In the genomic region with DNA sequence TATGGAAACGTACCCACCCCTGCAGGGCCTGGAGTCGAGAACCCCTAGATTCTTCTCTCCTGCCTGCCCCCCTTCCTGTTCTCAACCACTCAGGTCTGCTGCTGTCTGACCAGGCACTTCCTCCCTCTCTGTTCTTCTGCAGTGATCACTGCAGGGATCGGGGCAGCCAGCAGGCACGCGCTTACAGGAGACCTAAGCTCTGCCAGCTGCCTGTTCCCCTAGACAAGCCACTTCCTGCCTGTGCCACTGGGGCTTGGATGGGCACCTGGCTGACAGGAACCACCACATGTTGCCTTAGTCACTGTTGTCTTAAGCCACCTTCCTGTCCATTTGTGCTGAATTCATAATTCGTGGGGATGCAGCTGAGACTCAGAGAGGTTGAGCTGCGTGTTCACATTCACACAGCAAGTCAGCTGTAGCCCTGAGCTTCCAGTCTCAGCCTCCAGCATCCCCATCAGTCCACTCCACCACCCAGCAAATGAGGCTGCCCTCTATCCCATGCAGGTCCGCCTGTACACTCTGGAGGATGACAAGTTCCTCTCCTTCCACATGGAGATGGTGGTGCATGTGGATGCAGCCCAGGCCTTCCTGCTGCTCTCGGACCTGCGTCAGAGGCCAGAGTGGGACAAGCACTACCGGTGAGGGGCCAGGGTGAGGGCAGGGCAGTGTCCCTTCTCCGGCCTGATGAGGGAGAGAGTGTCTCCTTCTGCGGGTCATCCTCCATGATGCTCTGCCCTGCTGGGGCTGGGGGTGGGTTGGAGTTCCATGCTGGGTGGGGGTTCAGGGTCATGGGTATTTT, we compare ENCODE assay signal across 10 cellular contexts. TPM values are rescaled to one million over a fixed set of nuclear protein-coding genes. Genes with fewer than 3 reads are reported as not detected.
A peak's percentile ranks its signal among the peaks of the same experiment; 100 is the strongest.
DNase-seq lines count a peak whose midpoint lies in the region; FAIRE-seq and TF ChIP-seq lines count a peak whose summit lies in the region.
"Had no signal": no experiment of that assay in that cellular context is flagged by ENCODE, and none has a peak within 500 bp of the region (broad histone marks: within the 10 kb centered on the region; RNA-seq: fewer than 3 reads in every experiment).

No MANE protein-coding gene starts in this region.

- no peaks in the 10 kb centered on the region for H3K9me3 ChIP-seq in colonic mucosa

- no peak overlapping the region for H3K27ac ChIP-seq in colonic mucosa

- intact Hi-C loops in colonic mucosa (cut with DNase I), result no loop called here

- no peaks in the 10 kb centered on the region for H3K36me3 ChIP-seq in colonic mucosa

- H3K9ac ChIP-seq in colonic mucosa (ENCODE audit: low read depth in 2 of 2, low read length in 2 of 2), result no peak overlapping the region

- TF ChIP-seq POLR2A in GM12891 (IDR thresholded peaks at IDR 0.05; ENCODE audit: low read depth, low read length), result no peak

- FAIRE-seq in GM12891 (lab: Jason Lieb, UNC), result no peak

- H3K4me3 ChIP-seq in colonic mucosa, result no peak overlapping the region

- H3K27me3 ChIP-seq in colonic mucosa, result no peaks in the 10 kb centered on the region

- H3K4me1 ChIP-seq in colonic mucosa, result peaks cover 3% of the 10 kb centered on the region

- DNase-seq in stimulated activated CD4-positive, alpha-beta T cell treated with anti-CD3 and anti-CD28 coated beads, Interleukin-12 subunit alpha, Interleukin-12 subunit beta, amount 100 ng/mL, for 4 hours, result peak; percentile 6
- no peak for DNase-seq in stimulated activated CD4-positive, alpha-beta T cell treated with anti-CD3 and anti-CD28 coated beads, Interleukin-4, amount 100 ng/mL, for 1 hour
- DNase-seq in SHP77 (lab: John Stamatoyannopoulos, UW) (peak; percentile 48 to 77), dermis blood vessel endothelial cell (peak; percentile 54), COLO829 (ENCODE audit: low spot score) (no peak), NCI-H146 treated with DMSO at 0.1 percent for 48 hours (lab: John Stamatoyannopoulos, UW; ENCODE audit: unreplicated experiment) (no peak), GM12891 (ENCODE audit: insufficient read length, low spot score) (no peak), colonic mucosa (no peak)
- DNase-seq: C1 segment of cervical spinal cord had no signal

- no peak for TF ChIP-seq CTCF in colonic mucosa (IDR thresholded peaks at IDR 0.05)

TF ChIP-seq in GM12891, 5 proteins besides CTCF, POLR2A, EP300 and RAD21:
- TF ChIP-seq TAF1 (IDR thresholded peaks at IDR 0.05; ENCODE audit: low read depth, low read length), result no peak
- TF ChIP-seq PAX5 (IDR thresholded peaks at IDR 0.05; ENCODE audit: insufficient read depth, low read length, severe bottlenecking), result no peak
- no peak for TF ChIP-seq POU2F2 (IDR thresholded peaks at IDR 0.05; ENCODE audit: low read depth, low read length)
- TF ChIP-seq SPI1 (IDR thresholded peaks at IDR 0.05; ENCODE audit: low read depth, low read length), result no peak
- TF ChIP-seq POLR2AphosphoS5 (IDR thresholded peaks at IDR 0.05; ENCODE audit: low read depth, low read length), result no peak

RNA-seq across cellular contexts. Expression of a gene that starts 18.6 kb away (rescaled TPM):
- total RNA-seq in dermis blood vessel endothelial cell (not detected in 2 replicates), colonic mucosa (1 to 10 TPM in 1 of 2 donors, under 1 TPM in 1; 0.66 to 2.8 TPM)
- polyA plus RNA-seq in GM12891 (2012; ENCODE audit: low read depth, missing spikeins), result not detected
- total RNA-seq: mononuclear cell had no signal

RNA-seq across cellular contexts. Expression of a gene that starts 36.8 kb away (rescaled TPM):
- total RNA-seq in dermis blood vessel endothelial cell (0.17 TPM in 1 of 2 replicates, not detected in the other), colonic mucosa (1 to 10 TPM; 3.7 to 5.5 TPM)
- polyA plus RNA-seq in GM12891 (2012; ENCODE audit: low read depth, missing spikeins), result not detected

RNA-seq across cellular contexts. Expression of a gene that starts 56.7 kb away (rescaled TPM):
- 1.0 and 3.0 TPM in 2 replicates for total RNA-seq in dermis blood vessel endothelial cell
- 0.45 TPM for polyA plus RNA-seq in GM12891 (2012; ENCODE audit: low read depth, missing spikeins)
- 10 to 100 TPM; 43.3 to 82.5 TPM for total RNA-seq in colonic mucosa

Comparison
In these comparisons a context has a peak if more than half of its experiments do, and no peak if none do; other contexts are left out.
1. DNase-seq: peak in stimulated activated CD4-positive, alpha-beta T cell treated with anti-CD3 and anti-CD28 coated beads, Interleukin-12 subunit alpha, Interleukin-12 subunit beta, amount 100 ng/mL, for 4 hours (single experiment), SHP77 (2 of 2) and dermis blood vessel endothelial cell (single experiment); none in stimulated activated CD4-positive, alpha-beta T cell treated with anti-CD3 and anti-CD28 coated beads, Interleukin-4, amount 100 ng/mL, for 1 hour (single experiment), COLO829 (single experiment), NCI-H146 treated with DMSO at 0.1 percent for 48 hours (single experiment), GM12891 (single experiment) and colonic mucosa (single experiment).
2. RNA of a gene that starts 56.7 kb away (total RNA-seq): 43.3 to 82.5 TPM in colonic mucosa; 1.0 to 3.0 TPM in dermis blood vessel endothelial cell; every median in the first group is over 10 times any median in the second.